21 cellular contexts compared by ENCODE assay signal in genomic region chr18:74733592-74733991, GRCh38.
A peak's percentile ranks its signal among the peaks of the same experiment; 100 is the strongest.
DNase-seq lines count a peak whose midpoint lies in the region; ATAC-seq and TF ChIP-seq lines count a peak whose summit lies in the region.
"Had no signal": no experiment of that assay in that cellular context is flagged by ENCODE, and none has a peak within 500 bp of the region (broad histone marks: within the 10 kb centered on the region; RNA-seq: fewer than 3 reads in every experiment).

No MANE protein-coding gene starts in this region.

- no peaks in the 10 kb centered on the region; the same call in 1 of the 2 replicates for H3K4me1 ChIP-seq in HEK293 (ENCODE audit: control insufficient read depth, insufficient read depth, low read length)
- peaks cover 9% of the 10 kb centered on the region for H3K4me1 ChIP-seq in endocrine pancreas (ENCODE audit: control insufficient read depth, insufficient read depth, low read length)
- H3K4me1 ChIP-seq in liver (ENCODE audit: control insufficient read depth in 4 of 4, insufficient read depth in 4 of 4, low read length in 3 of 4) = peaks cover 0 to 35% (median 26%) of the 10 kb centered on the region in 4 donors

- TF ChIP-seq CTCF in HEK293 (tag by site-specific recombination; IDR thresholded peaks at IDR 0.05) (no peak), liver (IDR thresholded peaks at IDR 0.05; ENCODE audit: low read depth, low read length, missing input control) (no peak)

- H3K27me3 ChIP-seq in endocrine pancreas (ENCODE audit: control insufficient read depth, insufficient read depth, low read length) = no peaks in the 10 kb centered on the region
- no peaks in the 10 kb centered on the region for H3K27me3 ChIP-seq in liver (ENCODE audit: control insufficient read depth in 4 of 4, insufficient read depth in 4 of 4, low read length in 3 of 4)
- H3K27me3 ChIP-seq: SJSA1 had no signal

- H3K9me3 ChIP-seq in HEK293 (ENCODE audit: control insufficient read depth, insufficient read depth, low read depth, low read length) = no peaks in the 10 kb centered on the region
- H3K9me3 ChIP-seq in endocrine pancreas (ENCODE audit: control insufficient read depth, low read length) = no peaks in the 10 kb centered on the region
- H3K9me3 ChIP-seq in liver (ENCODE audit: control insufficient read depth in 4 of 4, low read length in 3 of 4) = no peaks in the 10 kb centered on the region
- H3K9me3 ChIP-seq: A549, HAP-1, SJSA1 had no signal

- DNase-seq in retina (peak; percentile 49), NCI-H1105 (lab: John Stamatoyannopoulos, UW) (no peak), MV-4-11 (lab: John Stamatoyannopoulos, UW) (no peak)
- DNase-seq in activated effector memory CD4-positive, alpha-beta T cell treated with anti-CD3 and anti-CD28 coated beads, Interleukin-2, amount 50 U/mL, for 16 hours = no peak
- DNase-seq: DMS79 treated with DMSO at 0.1 percent for 48 hours, KG1, NCI-H1105 treated with DMSO at 0.1 percent for 48 hours, NCI-H1694, NCI-H2081, NCI-H2171, NCI-H526, OCI-M1 had no signal

- H3K9ac ChIP-seq in endocrine pancreas (ENCODE audit: control insufficient read depth, insufficient read depth, low read length) = no peak overlapping the region
- H3K9ac ChIP-seq in liver (ENCODE audit: low read depth in 1 of 2, low read length in 2 of 2) = no peak overlapping the region

- H3K27ac ChIP-seq in HEK293 (ENCODE audit: extremely low read depth, low read depth, low read length) (no peak overlapping the region), liver (ENCODE audit: low read depth in 1 of 2, low read length in 2 of 2) (peak overlapping the region; percentile 65 to 84)
- H3K27ac ChIP-seq: A549, HL-60, SJSA1 had no signal

- POLR2A ChIA-PET in HEK293 (lab: Yijun Ruan, JAX) = no interaction called here

- H3K36me3 ChIP-seq in HEK293 (ENCODE audit: control insufficient read depth in 2 of 2, insufficient read depth in 1 of 2, low read length in 2 of 2) (no peaks in the 10 kb centered on the region), endocrine pancreas (ENCODE audit: control insufficient read depth, insufficient read depth, low read length) (no peaks in the 10 kb centered on the region), liver (ENCODE audit: control insufficient read depth in 4 of 4, insufficient read depth in 3 of 4, low read depth in 1 of 4, low read length in 3 of 4) (no peaks in the 10 kb centered on the region)
- H3K36me3 ChIP-seq: HAP-1, SJSA1 had no signal

- TF ChIP-seq RAD21 in liver (IDR thresholded peaks at IDR 0.05) = no peak

- WGBS in liver = 42% methylated on average over 3 of the region's 3 CpGs

- CTCF ChIA-PET in HEK293 (lab: Yijun Ruan, JAX) = no interaction called here

- no peak for ATAC-seq in GM18858 (IDR thresholded peaks at IDR 0.05; ENCODE audit: unreplicated experiment)
- ATAC-seq: A549, GM23338 had no signal

- no peak overlapping the region for H3K4me3 ChIP-seq in HEK293 (ENCODE audit: low read depth, low read length)
- peak overlapping the region; percentile 78 for H3K4me3 ChIP-seq in endocrine pancreas (ENCODE audit: control insufficient read depth, insufficient read depth, low read length)
- peak overlapping the region in 2 of 3 donors; percentile 0 to 67 for H3K4me3 ChIP-seq in liver (ENCODE audit: low read depth in 1 of 3, low read length in 3 of 3)
- H3K4me3 ChIP-seq: A549, GM23338, HAP-1, SJSA1 had no signal

TF ChIP-seq in HEK293, 187 proteins besides CTCF, POLR2A, EP300 and RAD21:
- TF ChIP-seq ZNF707 (tag by site-specific recombination; IDR thresholded peaks at IDR 0.05) (no peak), FEZF1 (tag by site-specific recombination; IDR thresholded peaks at IDR 0.05) (peak; percentile 27; the same call in 1 of the 2 replicates)

TF ChIP-seq in liver, 16 proteins besides CTCF, POLR2A, EP300 and RAD21:
- TF ChIP-seq HNF4A (conservative IDR thresholded peaks at IDR 0.05) = peak; percentile 87 to 88
- no peak for TF ChIP-seq YY1 (IDR thresholded peaks at IDR 0.05)
- TF ChIP-seq ZBTB33 (IDR thresholded peaks at IDR 0.05) = no peak
- no peak for TF ChIP-seq GABPA (IDR thresholded peaks at IDR 0.05 in 1 of 2, conservative IDR thresholded peaks at IDR 0.05 in 1 of 2)
- peak; percentile 70 for TF ChIP-seq HNF4G (IDR thresholded peaks at IDR 0.05)
- TF ChIP-seq EGR1 (IDR thresholded peaks at IDR 0.05; ENCODE audit: low read depth in 2 of 2) = no peak
- TF ChIP-seq TAF1 (conservative IDR thresholded peaks at IDR 0.05) = no peak
- peak; percentile 38 for TF ChIP-seq SP1 (IDR thresholded peaks at IDR 0.05)
- TF ChIP-seq, protein P1, sequence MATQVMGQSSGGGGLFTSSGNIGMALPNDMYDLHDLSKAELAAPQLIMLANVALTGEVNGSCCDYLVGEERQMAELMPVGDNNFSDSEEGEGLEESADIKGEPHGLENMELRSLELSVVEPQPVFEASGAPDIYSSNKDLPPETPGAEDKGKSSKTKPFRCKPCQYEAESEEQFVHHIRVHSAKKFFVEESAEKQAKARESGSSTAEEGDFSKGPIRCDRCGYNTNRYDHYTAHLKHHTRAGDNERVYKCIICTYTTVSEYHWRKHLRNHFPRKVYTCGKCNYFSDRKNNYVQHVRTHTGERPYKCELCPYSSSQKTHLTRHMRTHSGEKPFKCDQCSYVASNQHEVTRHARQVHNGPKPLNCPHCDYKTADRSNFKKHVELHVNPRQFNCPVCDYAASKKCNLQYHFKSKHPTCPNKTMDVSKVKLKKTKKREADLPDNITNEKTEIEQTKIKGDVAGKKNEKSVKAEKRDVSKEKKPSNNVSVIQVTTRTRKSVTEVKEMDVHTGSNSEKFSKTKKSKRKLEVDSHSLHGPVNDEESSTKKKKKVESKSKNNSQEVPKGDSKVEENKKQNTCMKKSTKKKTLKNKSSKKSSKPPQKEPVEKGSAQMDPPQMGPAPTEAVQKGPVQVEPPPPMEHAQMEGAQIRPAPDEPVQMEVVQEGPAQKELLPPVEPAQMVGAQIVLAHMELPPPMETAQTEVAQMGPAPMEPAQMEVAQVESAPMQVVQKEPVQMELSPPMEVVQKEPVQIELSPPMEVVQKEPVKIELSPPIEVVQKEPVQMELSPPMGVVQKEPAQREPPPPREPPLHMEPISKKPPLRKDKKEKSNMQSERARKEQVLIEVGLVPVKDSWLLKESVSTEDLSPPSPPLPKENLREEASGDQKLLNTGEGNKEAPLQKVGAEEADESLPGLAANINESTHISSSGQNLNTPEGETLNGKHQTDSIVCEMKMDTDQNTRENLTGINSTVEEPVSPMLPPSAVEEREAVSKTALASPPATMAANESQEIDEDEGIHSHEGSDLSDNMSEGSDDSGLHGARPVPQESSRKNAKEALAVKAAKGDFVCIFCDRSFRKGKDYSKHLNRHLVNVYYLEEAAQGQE (IDR thresholded peaks at IDR 0.05) = no peak
- TF ChIP-seq ATF3 (IDR thresholded peaks at IDR 0.05) = no peak
- peak; percentile 19 to 28 for TF ChIP-seq RXRA (IDR thresholded peaks at IDR 0.05)
- no peak for TF ChIP-seq FOXA2 (IDR thresholded peaks at IDR 0.05)
- no peak for TF ChIP-seq FOXA1 (IDR thresholded peaks at IDR 0.05)
- TF ChIP-seq, protein P2, sequence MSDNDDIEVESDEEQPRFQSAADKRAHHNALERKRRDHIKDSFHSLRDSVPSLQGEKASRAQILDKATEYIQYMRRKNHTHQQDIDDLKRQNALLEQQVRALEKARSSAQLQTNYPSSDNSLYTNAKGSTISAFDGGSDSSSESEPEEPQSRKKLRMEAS (IDR thresholded peaks at IDR 0.05) = no peak
- TF ChIP-seq NR2F2 (IDR thresholded peaks at IDR 0.05) = no peak
- no peak for TF ChIP-seq JUND (IDR thresholded peaks at IDR 0.05)
